16 cellular contexts compared by ENCODE assay signal in the genomic region with DNA sequence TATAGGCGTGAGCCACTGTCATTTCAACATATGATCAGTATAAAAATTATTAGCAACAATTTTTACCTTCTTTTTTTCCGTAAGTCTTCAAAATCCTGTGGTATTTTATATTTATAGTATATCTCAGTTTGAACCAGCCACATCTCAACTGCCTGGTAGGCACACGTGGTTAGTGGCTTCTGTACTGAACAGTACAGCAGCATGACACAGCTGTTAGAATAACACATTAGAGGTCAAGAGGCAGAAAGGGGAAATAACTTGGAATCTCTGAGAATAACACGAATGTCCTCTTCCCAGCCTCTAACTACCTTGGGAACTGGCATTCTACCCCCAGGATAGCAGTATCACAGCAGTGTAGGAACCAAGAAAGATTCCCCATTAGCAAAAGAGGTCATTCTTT.
DNase-seq lines count a peak whose midpoint lies in the region; ATAC-seq, FAIRE-seq and TF ChIP-seq lines count a peak whose summit lies in the region.
"Had no signal": no experiment of that assay in that cellular context is flagged by ENCODE, and none has a peak within 500 bp of the region (broad histone marks: within the 10 kb centered on the region; RNA-seq: fewer than 3 reads in every experiment).

No MANE protein-coding gene starts in this region.

- DNase-seq in GM18507 (ENCODE audit: extremely low spot score, insufficient read length, low read depth) (no peak), astrocyte of the spinal cord (ENCODE audit: low read depth, low spot score) (peak; percentile 5), renal cortical epithelial cell (ENCODE audit: low read depth) (peak; percentile 24), NCI-H2029 (lab: John Stamatoyannopoulos, UW) (no peak), 8988T (no peak)
- DNase-seq: activated CD8-positive, alpha-beta memory T cell treated with anti-CD3 and anti-CD28 coated beads, Interleukin-2, amount 50 U/mL, for 48 hours; CD4-positive, CD25-positive, alpha-beta regulatory T cell; NCI-H187; psoas muscle; stimulated activated CD4-positive, alpha-beta T cell treated with anti-CD3 and anti-CD28 coated beads, Interleukin-1b, Interleukin-23, amount 100 ng/mL, for 48 hours; stimulated activated CD8-positive, alpha-beta memory T cell treated with anti-CD3 and anti-CD28 coated beads, Interleukin-4, amount 100 ng/mL, for 48 hours had no signal

- in situ Hi-C loops in astrocyte of the spinal cord (cut with HindIII; ENCODE audit: low sequenced_read_pairs), result no loop called here

- no peaks in the 10 kb centered on the region for H3K36me3 ChIP-seq in KOPT-K1 (ENCODE audit: insufficient read depth, low read length)
- H3K36me3 ChIP-seq: SJSA1 had no signal

- TF ChIP-seq CTCF in astrocyte of the spinal cord (IDR thresholded peaks at IDR 0.05; ENCODE audit: low read depth, low read length), result no peak

- ATAC-seq in HG02763 (IDR thresholded peaks at IDR 0.05; ENCODE audit: unreplicated experiment), result no peak
- ATAC-seq: activated naive CD4-positive, alpha-beta T cell treated with anti-CD3 and anti-CD28 coated beads, Interleukin-2, amount 50 U/mL, for 72 hours; psoas muscle had no signal

- H3K9me3 ChIP-seq in KOPT-K1 (ENCODE audit: insufficient read depth, low read length, poor library complexity, severe bottlenecking), result no peaks in the 10 kb centered on the region
- H3K9me3 ChIP-seq: psoas muscle, SJSA1 had no signal

- peak overlapping the region; percentile 40 for H3K27ac ChIP-seq in KOPT-K1 (ENCODE audit: low read depth, low read length, poor library complexity, severe bottlenecking)
- H3K27ac ChIP-seq: psoas muscle, SJSA1 had no signal

- FAIRE-seq in GM18507 (lab: Jason Lieb, UNC), result peak; percentile 46
- FAIRE-seq: keratinocyte had no signal

- no peak overlapping the region for H3K4me3 ChIP-seq in astrocyte of the spinal cord (ENCODE audit: low read depth, low read length)
- H3K4me3 ChIP-seq: psoas muscle, SJSA1 had no signal

Comparison
In these comparisons a context has a peak if more than half of its experiments do, and no peak if none do; other contexts are left out.
1. DNase-seq: peak in astrocyte of the spinal cord (single experiment) and renal cortical epithelial cell (single experiment); none in GM18507 (single experiment), NCI-H2029 (single experiment) and 8988T (single experiment).